Comparison of ENCODE assay signal across 2 cellular contexts in the genomic region with DNA sequence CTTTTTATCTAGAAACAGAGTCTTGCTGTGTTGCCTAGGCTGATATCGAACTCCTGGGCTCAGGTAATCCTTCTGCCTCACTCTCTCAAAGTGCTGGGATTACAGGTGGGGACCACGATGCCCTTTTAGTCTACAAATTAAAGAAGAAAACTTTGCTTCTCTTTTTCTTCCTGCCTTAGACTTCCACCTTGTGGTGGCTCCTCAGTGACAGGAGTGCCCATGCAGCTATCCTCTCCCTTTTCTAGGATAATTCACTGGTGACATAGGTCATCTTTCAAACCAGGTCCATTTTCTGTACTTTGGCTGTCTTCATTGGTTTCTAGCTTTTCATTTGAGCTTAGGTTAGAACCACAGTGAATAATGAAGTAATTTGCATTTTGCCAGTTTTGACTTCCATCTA.
TF ChIP-seq lines count a peak whose summit lies in the region.

No MANE protein-coding gene starts in this region.

TF ChIP-seq in GM23338, 12 proteins besides CTCF, POLR2A, EP300 and RAD21 (continued from another document):
- TF ChIP-seq, protein P1, sequence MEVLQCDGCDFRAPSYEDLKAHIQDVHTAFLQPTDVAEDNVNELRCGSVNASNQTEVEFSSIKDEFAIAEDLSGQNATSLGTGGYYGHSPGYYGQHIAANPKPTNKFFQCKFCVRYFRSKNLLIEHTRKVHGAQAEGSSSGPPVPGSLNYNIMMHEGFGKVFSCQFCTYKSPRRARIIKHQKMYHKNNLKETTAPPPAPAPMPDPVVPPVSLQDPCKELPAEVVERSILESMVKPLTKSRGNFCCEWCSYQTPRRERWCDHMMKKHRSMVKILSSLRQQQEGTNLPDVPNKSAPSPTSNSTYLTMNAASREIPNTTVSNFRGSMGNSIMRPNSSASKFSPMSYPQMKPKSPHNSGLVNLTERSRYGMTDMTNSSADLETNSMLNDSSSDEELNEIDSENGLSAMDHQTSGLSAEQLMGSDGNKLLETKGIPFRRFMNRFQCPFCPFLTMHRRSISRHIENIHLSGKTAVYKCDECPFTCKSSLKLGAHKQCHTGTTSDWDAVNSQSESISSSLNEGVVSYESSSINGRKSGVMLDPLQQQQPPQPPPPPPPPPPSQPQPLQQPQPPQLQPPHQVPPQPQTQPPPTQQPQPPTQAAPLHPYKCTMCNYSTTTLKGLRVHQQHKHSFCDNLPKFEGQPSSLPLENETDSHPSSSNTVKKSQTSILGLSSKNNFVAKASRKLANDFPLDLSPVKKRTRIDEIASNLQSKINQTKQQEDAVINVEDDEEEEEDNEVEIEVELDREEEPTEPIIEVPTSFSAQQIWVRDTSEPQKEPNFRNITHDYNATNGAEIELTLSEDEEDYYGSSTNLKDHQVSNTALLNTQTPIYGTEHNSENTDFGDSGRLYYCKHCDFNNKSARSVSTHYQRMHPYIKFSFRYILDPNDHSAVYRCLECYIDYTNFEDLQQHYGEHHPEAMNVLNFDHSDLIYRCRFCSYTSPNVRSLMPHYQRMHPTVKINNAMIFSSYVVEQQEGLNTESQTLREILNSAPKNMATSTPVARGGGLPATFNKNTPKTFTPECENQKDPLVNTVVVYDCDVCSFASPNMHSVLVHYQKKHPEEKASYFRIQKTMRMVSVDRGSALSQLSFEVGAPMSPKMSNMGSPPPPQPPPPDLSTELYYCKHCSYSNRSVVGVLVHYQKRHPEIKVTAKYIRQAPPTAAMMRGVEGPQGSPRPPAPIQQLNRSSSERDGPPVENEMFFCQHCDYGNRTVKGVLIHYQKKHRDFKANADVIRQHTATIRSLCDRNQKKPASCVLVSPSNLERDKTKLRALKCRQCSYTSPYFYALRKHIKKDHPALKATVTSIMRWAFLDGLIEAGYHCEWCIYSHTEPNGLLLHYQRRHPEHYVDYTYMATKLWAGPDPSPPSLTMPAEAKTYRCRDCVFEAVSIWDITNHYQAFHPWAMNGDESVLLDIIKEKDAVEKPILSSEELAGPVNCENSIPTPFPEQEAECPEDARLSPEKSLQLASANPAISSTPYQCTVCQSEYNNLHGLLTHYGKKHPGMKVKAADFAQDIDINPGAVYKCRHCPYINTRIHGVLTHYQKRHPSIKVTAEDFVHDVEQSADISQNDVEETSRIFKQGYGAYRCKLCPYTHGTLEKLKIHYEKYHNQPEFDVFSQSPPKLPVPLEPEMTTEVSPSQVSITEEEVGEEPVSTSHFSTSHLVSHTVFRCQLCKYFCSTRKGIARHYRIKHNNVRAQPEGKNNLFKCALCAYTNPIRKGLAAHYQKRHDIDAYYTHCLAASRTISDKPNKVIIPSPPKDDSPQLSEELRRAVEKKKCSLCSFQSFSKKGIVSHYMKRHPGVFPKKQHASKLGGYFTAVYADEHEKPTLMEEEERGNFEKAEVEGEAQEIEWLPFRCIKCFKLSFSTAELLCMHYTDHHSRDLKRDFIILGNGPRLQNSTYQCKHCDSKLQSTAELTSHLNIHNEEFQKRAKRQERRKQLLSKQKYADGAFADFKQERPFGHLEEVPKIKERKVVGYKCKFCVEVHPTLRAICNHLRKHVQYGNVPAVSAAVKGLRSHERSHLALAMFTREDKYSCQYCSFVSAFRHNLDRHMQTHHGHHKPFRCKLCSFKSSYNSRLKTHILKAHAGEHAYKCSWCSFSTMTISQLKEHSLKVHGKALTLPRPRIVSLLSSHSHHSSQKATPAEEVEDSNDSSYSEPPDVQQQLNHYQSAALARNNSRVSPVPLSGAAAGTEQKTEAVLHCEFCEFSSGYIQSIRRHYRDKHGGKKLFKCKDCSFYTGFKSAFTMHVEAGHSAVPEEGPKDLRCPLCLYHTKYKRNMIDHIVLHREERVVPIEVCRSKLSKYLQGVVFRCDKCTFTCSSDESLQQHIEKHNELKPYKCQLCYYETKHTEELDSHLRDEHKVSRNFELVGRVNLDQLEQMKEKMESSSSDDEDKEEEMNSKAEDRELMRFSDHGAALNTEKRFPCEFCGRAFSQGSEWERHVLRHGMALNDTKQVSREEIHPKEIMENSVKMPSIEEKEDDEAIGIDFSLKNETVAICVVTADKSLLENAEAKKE (CRISPR knock-in tag; IDR thresholded peaks at IDR 0.05): no peak

TF ChIP-seq in neural cell, 6 proteins besides CTCF, POLR2A, EP300 and RAD21:
- TF ChIP-seq, protein P2, sequence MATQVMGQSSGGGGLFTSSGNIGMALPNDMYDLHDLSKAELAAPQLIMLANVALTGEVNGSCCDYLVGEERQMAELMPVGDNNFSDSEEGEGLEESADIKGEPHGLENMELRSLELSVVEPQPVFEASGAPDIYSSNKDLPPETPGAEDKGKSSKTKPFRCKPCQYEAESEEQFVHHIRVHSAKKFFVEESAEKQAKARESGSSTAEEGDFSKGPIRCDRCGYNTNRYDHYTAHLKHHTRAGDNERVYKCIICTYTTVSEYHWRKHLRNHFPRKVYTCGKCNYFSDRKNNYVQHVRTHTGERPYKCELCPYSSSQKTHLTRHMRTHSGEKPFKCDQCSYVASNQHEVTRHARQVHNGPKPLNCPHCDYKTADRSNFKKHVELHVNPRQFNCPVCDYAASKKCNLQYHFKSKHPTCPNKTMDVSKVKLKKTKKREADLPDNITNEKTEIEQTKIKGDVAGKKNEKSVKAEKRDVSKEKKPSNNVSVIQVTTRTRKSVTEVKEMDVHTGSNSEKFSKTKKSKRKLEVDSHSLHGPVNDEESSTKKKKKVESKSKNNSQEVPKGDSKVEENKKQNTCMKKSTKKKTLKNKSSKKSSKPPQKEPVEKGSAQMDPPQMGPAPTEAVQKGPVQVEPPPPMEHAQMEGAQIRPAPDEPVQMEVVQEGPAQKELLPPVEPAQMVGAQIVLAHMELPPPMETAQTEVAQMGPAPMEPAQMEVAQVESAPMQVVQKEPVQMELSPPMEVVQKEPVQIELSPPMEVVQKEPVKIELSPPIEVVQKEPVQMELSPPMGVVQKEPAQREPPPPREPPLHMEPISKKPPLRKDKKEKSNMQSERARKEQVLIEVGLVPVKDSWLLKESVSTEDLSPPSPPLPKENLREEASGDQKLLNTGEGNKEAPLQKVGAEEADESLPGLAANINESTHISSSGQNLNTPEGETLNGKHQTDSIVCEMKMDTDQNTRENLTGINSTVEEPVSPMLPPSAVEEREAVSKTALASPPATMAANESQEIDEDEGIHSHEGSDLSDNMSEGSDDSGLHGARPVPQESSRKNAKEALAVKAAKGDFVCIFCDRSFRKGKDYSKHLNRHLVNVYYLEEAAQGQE (IDR thresholded peaks at IDR 0.05; ENCODE audit: borderline replicate concordance): no peak
- TF ChIP-seq MXI1 (conservative IDR thresholded peaks at IDR 0.05; ENCODE audit: poor library complexity, severe bottlenecking) (no peak), POLR2AphosphoS5 (IDR thresholded peaks at IDR 0.05) (no peak), TAF1 (IDR thresholded peaks at IDR 0.05; ENCODE audit: low read depth) (no peak), SMC3 (conservative IDR thresholded peaks at IDR 0.05; ENCODE audit: poor library complexity) (peak; percentile 42), EZH2 (IDR thresholded peaks at IDR 0.05; ENCODE audit: borderline replicate concordance, insufficient read depth, low read length, poor library complexity, severe bottlenecking) (no peak)
TF ChIP-seq in neural cell: peak in this region for 1.
